In the genomic region with DNA sequence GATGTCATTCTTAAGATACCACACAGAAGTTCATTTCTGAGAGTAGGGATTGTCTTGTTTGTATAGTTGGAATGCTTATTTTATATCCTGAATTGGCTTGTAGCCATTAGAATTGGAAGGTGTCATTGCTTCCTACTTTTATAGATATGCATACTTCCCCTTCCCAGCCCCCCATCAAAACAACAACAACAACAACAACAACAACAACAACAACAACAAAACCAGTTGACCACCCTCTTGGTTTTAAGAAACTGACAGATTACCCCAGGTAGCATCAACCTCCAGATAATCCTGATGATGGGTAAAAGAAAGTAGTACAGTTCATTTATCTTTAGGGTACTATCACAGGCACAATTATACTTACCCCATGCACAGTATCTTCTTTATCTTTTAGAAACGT, we compare ENCODE assay signal across 30 cellular contexts.
"Had no signal": no experiment of that assay in that cellular context is flagged by ENCODE, and none has a peak within 500 bp of the region (broad histone marks: within the 10 kb centered on the region; RNA-seq: fewer than 3 reads in every experiment).

No MANE protein-coding gene starts in this region.

- H3K4me2 ChIP-seq: smooth muscle cell had no signal

- H3K9me3 Mint-ChIP-seq: natural killer cell treated with Interleukin-12 subunit alpha and Interleukin-12 subunit beta and Interleukin-15 and Interleukin-18, amount 100 ng/mL, for 72 hours had no signal

- ATAC-seq: naive thymus-derived CD8-positive, alpha-beta T cell; natural killer cell treated with Interleukin-12 subunit alpha and Interleukin-12 subunit beta and Interleukin-15 and Interleukin-18, amount 100 ng/mL, for 72 hours; pancreas; right cardiac atrium; sciatic nerve; stimulated activated memory B cell treated with anti-CD40 and anti-IgM and Interleukin-4, amounts not matched to agents 10 μg/mL and 1 μg/mL and 100 μg/mL, for 72 hours; stimulated activated naive CD8-positive, alpha-beta T cell treated with anti-CD3 and anti-CD28 coated beads, Interleukin-15, amount 100 ng/mL, for 72 hours; stimulated activated naive CD8-positive, alpha-beta T cell treated with anti-CD3 and anti-CD28 coated beads, Interleukin-15, Interleukin-2, amounts not matched to agents 100 U/mL and 50 U/mL, for 24 hours; upper lobe of right lung had no signal

- H3K4me1 ChIP-seq: upper lobe of right lung had no signal

- H3K27me3 Mint-ChIP-seq: naive thymus-derived CD8-positive, alpha-beta T cell; natural killer cell treated with Interleukin-12 subunit alpha and Interleukin-12 subunit beta and Interleukin-15 and Interleukin-18, amount 100 ng/mL, for 72 hours; stimulated activated memory B cell treated with anti-CD40 and anti-IgM and Interleukin-4, amounts not matched to agents 10 μg/mL and 1 μg/mL and 100 μg/mL, for 72 hours; stimulated activated naive CD8-positive, alpha-beta T cell treated with anti-CD3 and anti-CD28 coated beads, Interleukin-15, amount 100 ng/mL, for 72 hours; type B pancreatic cell had no signal

- H3K27ac ChIP-seq: neutrophil, pancreas, prostate gland, skin epidermis, spleen, suprapubic skin, testis, tibial artery, transverse colon, upper lobe of right lung, uterus had no signal

- H3K36me3 ChIP-seq: neutrophil, pancreas, prostate gland, spleen, suprapubic skin, tibial artery, transverse colon, upper lobe of right lung, uterus had no signal

- H3K9me3 ChIP-seq: neutrophil, pancreas, prostate gland, testis, transverse colon, upper lobe of right lung had no signal

- H3K4me3 ChIP-seq: pancreas, prostate gland, skin epidermis, smooth muscle cell, spleen, suprapubic skin, testis, tibial artery, transverse colon, upper lobe of right lung, uterus had no signal

- FAIRE-seq: pancreas had no signal

- DNase-seq: naive thymus-derived CD8-positive, alpha-beta T cell; nephron progenitor cell; nucleus accumbens; pancreas; right cardiac atrium; spleen; stimulated activated CD4-positive, alpha-beta T cell treated with anti-CD3 and anti-CD28 coated beads, Interleukin-12 subunit alpha, Interleukin-12 subunit beta, amount 100 ng/mL, for 4 hours; stimulated activated CD4-positive, alpha-beta T cell treated with anti-CD3 and anti-CD28 coated beads, Interleukin-1b, Interleukin-23, amount 100 ng/mL, for 48 hours; stimulated activated CD4-positive, alpha-beta T cell treated with anti-CD3 and anti-CD28 coated beads, Interleukin-4, amount 100 ng/mL, for 1 hour; stimulated activated CD4-positive, alpha-beta T cell treated with anti-CD3 and anti-CD28 coated beads, Interleukin-4, amount 100 ng/mL, for 4 hours; stimulated activated CD8-positive, alpha-beta memory T cell treated with anti-CD3 and anti-CD28 coated beads, Interleukin-4, amount 100 ng/mL, for 48 hours; stimulated activated naive CD4-positive, alpha-beta T cell; stimulated activated naive CD8-positive, alpha-beta T cell treated with anti-CD3 and anti-CD28 coated beads, Interleukin-15, amount 100 ng/mL, for 72 hours; stimulated activated naive CD8-positive, alpha-beta T cell treated with anti-CD3 and anti-CD28 coated beads, Interleukin-15, Interleukin-2, amounts not matched to agents 100 U/mL and 50 U/mL, for 24 hours; substantia nigra; testis; tibial artery; transverse colon; upper lobe of right lung; uterus had no signal

- H3K27me3 ChIP-seq: neutrophil, pancreas, spleen, suprapubic skin, testis, tibial artery, transverse colon, upper lobe of right lung, uterus had no signal

- H3K27ac Mint-ChIP-seq: naive thymus-derived CD8-positive, alpha-beta T cell; natural killer cell treated with Interleukin-12 subunit alpha and Interleukin-12 subunit beta and Interleukin-15 and Interleukin-18, amount 100 ng/mL, for 72 hours; stimulated activated memory B cell treated with anti-CD40 and anti-IgM and Interleukin-4, amounts not matched to agents 10 μg/mL and 1 μg/mL and 100 μg/mL, for 72 hours had no signal

- H3K4me3 Mint-ChIP-seq: naive thymus-derived CD8-positive, alpha-beta T cell; natural killer cell treated with Interleukin-12 subunit alpha and Interleukin-12 subunit beta and Interleukin-15 and Interleukin-18, amount 100 ng/mL, for 72 hours; nephron progenitor cell; neural crest cell; stimulated activated memory B cell treated with anti-CD40 and anti-IgM and Interleukin-4, amounts not matched to agents 10 μg/mL and 1 μg/mL and 100 μg/mL, for 72 hours; stimulated activated naive CD8-positive, alpha-beta T cell treated with anti-CD3 and anti-CD28 coated beads, Interleukin-15, amount 100 ng/mL, for 72 hours; type B pancreatic cell had no signal
